ENCODE assay signal across 8 cellular contexts in genomic region chr19:38228491-38229439, GRCh38. TPM values are rescaled to one million over a fixed set of nuclear protein-coding genes. Genes with fewer than 3 reads are reported as not detected.
DNase-seq lines count a peak whose midpoint lies in the region; ATAC-seq and TF ChIP-seq lines count a peak whose summit lies in the region.

No MANE protein-coding gene starts in this region.

- no CpG with 5 or more reads among the region's 80 CpGs for WGBS in iPS DF 6.9 (ENCODE audit: insufficient coverage, insufficient read length)

- intact Hi-C loops in A673 (cut with micrococcal nuclease; ENCODE audit: unreplicated experiment): loop anchor here (5.0 to 10.0 kb wide), 3 partner anchors 84 to 324 kb away; partner anchors contain the start of genes CATSPERG, SIPA1L3 and WDR87

- H3K4me3 ChIP-seq in A673 (ENCODE audit: low read depth, low read length, poor library complexity, severe bottlenecking) (peak overlapping the region; percentile 54), H7 (ENCODE audit: insufficient read depth, low read depth, low read length) (peak overlapping the region; percentile 57), WI38 (ENCODE audit: low read depth, low read length) (peak overlapping the region; percentile 64), iPS DF 6.9 (ENCODE audit: low read length) (peak overlapping the region; percentile 51; the same call in 1 of the 2 replicates)

- CTCF ChIA-PET in A673 (lab: Charles Lee): no interaction called here

- peaks cover 2% of the 10 kb centered on the region for H3K27me3 ChIP-seq in A673 (replicated peaks; ENCODE audit: insufficient read depth, low read depth, low read length, poor library complexity)
- H3K27me3 ChIP-seq in H7 (ENCODE audit: control insufficient read depth, insufficient read depth, low read length): peaks cover 24% of the 10 kb centered on the region
- H3K27me3 ChIP-seq in iPS DF 6.9 (ENCODE audit: control insufficient read depth, insufficient read depth, low read length): no peaks in the 10 kb centered on the region

- POLR2A ChIA-PET in A673 (lab: Charles Lee; ENCODE audit: low non-redundant PET): no interaction called here

- DNase-seq in A673 (ENCODE audit: low spot score): peak; percentile 55
- peak; percentile 96 for DNase-seq in H7
- DNase-seq in iPS DF 6.9 (ENCODE audit: low read depth, low spot score): no peak
- no peak for DNase-seq in AG20443 (ENCODE audit: low spot score)
- no peak for DNase-seq in pons (ENCODE audit: low spot score)
- DNase-seq in foreskin melanocyte: no peak

- no peak for TF ChIP-seq CTCF in A673 (conservative IDR thresholded peaks at IDR 0.05; ENCODE audit: low read depth, low read length)
- no peak for TF ChIP-seq CTCF in WI38 (IDR thresholded peaks at IDR 0.05; ENCODE audit: low read depth, low read length)

- H3K36me3 ChIP-seq in A673 (ENCODE audit: insufficient read depth, low read length, poor library complexity, severe bottlenecking) (no peaks in the 10 kb centered on the region), H7 (replicated peaks; ENCODE audit: control insufficient read depth, insufficient read depth, low read length) (no peaks in the 10 kb centered on the region), iPS DF 6.9 (ENCODE audit: control insufficient read depth, insufficient read depth, low read length) (no peaks in the 10 kb centered on the region)

- no peaks in the 10 kb centered on the region for H3K4me1 ChIP-seq in A673 (ENCODE audit: insufficient read depth, low read length, poor library complexity, severe bottlenecking)
- H3K4me1 ChIP-seq in iPS DF 6.9 (ENCODE audit: control insufficient read depth, insufficient read depth, low read length): peaks cover 6% of the 10 kb centered on the region

- BruUV-seq in A673 (replicated peaks; lab: Mats Ljungman, UMichigan): no TSS peak

- no peak overlapping the region for H3K27ac ChIP-seq in A673 (ENCODE audit: low read depth, low read length, poor library complexity, severe bottlenecking)
- no peak overlapping the region for H3K27ac ChIP-seq in iPS DF 6.9 (ENCODE audit: low read length)

- no peaks in the 10 kb centered on the region for H3K9me3 ChIP-seq in A673 (ENCODE audit: low read depth, low read length, poor library complexity, severe bottlenecking)
- H3K9me3 ChIP-seq in iPS DF 6.9 (ENCODE audit: control insufficient read depth, insufficient read depth, low read length): no peaks in the 10 kb centered on the region

- no peak for ATAC-seq in GM21528 (IDR thresholded peaks at IDR 0.05; ENCODE audit: low FRiP score, unreplicated experiment)

RNA-seq across cellular contexts. Expression of gene DPF1, which starts 4.7 kb away (rescaled TPM):
- 6.3 and 8.1 TPM in 2 replicates for total RNA-seq in A673 (2021)
- total RNA-seq in H7 (2014; rRNA removed; shearing (Covaris generic)): 3.0 and 5.5 TPM in 2 replicates

RNA-seq across cellular contexts. Expression of gene PPP1R14A, which starts 27.4 kb away (rescaled TPM):
- 1.1 TPM in 1 of 2 replicates, not detected in the other for total RNA-seq in A673 (2021)
- total RNA-seq in H7 (2014; rRNA removed; shearing (Covaris generic)): 3.5 and 3.7 TPM in 2 replicates

RNA-seq across cellular contexts. Expression of gene SPINT2, which starts 35.6 kb away (rescaled TPM):
- total RNA-seq in A673 (2021): 0.42 TPM in 1 of 2 replicates, not detected in the other
- 143 and 153 TPM in 2 replicates for total RNA-seq in H7 (2014; rRNA removed; shearing (Covaris generic))

Comparison
In these comparisons a context has a peak if more than half of its experiments do, and no peak if none do; other contexts are left out.
1. DNase-seq: peak in A673 (single experiment) and H7 (single experiment); none in iPS DF 6.9 (single experiment), AG20443 (single experiment), pons (single experiment) and foreskin melanocyte (single experiment).
2. RNA of gene SPINT2, which starts 35.6 kb away (total RNA-seq): 143 to 153 TPM in H7; 0.42 TPM in A673; every median in the first group is over 100 times any median in the second.
3. Peak in every context shown above with its lines, with median percentiles within 50 percentile points of each other: H3K4me3 ChIP-seq.